ENCODE assay signal across 1 cellular context in the genomic region with DNA sequence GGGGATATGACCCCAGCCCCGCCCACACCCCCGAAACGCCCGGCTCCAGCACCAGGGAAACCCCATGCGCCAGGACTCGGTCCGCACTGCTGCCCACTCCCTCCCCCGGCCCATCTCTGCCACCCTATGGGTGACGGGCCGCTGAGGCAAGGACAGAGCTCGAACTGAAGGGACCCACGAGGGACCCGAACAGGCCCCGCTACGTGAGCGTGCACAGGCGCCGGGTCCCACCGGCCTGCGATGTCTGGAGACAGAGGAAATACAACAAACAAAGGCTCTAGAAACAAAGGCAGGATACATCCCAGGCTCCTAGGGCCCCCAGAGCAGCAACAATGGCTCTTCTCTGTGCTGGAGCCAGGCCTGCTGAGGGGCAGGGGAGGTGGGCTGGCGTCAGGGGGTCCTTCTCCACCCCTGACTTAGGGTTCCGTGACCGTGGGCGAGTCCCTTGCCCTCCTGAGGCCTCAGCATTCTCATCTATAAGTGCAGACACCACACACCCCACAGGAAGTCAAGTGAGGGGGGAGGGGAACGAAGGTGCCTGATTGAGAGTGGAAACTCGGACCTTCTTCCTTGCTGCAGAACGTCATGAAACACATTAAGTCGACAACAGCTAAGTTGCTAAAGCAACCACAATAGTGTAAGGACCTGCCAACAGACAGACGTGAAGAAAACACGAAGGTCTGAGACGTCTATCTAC.
TF ChIP-seq lines count a peak whose summit lies in the region.

No MANE protein-coding gene starts in this region.

TF ChIP-seq in SK-N-SH, 30 proteins besides CTCF, POLR2A, EP300 and RAD21 (continued from another document):
- TF ChIP-seq, protein P1, sequence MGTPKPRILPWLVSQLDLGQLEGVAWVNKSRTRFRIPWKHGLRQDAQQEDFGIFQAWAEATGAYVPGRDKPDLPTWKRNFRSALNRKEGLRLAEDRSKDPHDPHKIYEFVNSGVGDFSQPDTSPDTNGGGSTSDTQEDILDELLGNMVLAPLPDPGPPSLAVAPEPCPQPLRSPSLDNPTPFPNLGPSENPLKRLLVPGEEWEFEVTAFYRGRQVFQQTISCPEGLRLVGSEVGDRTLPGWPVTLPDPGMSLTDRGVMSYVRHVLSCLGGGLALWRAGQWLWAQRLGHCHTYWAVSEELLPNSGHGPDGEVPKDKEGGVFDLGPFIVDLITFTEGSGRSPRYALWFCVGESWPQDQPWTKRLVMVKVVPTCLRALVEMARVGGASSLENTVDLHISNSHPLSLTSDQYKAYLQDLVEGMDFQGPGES (IDR thresholded peaks at IDR 0.05; ENCODE audit: low read depth, low read length): no peak
- no peak for TF ChIP-seq FOSL2 (IDR thresholded peaks at IDR 0.05; ENCODE audit: borderline replicate concordance, low read depth)
